Comparison of ENCODE assay signal across 8 cellular contexts in the genomic region with DNA sequence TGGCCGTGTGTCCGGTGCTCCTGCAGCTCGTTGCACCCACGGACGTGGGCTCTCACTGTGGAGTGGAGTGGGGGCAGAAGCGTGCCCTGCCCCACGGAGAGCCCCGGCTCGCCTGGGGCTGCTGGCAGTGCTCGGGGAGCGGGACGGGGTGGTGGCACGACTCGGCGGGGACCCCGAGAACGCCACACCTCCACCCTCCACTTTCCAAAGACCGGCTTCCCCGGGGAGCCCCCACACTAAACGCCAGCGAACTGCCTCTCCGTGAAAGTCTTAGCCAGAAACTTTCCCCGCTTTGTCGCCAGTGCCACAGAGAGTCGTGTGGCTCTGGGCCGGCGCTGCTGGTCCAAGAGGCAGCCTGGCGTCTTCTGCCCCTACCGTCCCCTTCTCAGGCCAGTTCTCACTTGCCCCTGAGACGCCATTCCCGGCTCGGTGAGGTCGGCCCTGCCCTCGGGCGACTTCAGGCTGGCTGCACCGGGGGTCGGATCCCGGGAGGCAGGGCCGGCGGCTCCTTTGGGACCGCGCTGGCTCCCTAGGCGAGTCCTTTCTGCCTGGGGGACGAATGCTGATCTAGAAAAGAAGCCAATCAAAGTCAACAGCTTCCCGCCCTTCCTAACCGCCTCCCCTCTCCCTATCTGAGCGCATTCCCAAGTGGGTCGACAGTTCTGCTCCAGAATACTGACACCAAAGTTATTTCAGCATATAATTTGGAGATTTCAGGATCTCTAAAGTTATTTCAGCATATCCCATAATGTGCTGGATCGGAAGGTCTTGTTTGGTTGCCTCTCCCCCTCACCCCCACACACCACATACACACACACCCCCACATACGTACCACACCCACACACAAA.
DNase-seq lines count a peak whose midpoint lies in the region; ATAC-seq and TF ChIP-seq lines count a peak whose summit lies in the region.

No MANE protein-coding gene starts in this region.

- H3K4me3 ChIP-seq in NB4 (ENCODE audit: low read depth, low read length) = peak overlapping the region; percentile 83

- no peaks in the 10 kb centered on the region for H3K9me3 Mint-ChIP-seq in effector memory CD8-positive, alpha-beta T cell

- H3K27ac Mint-ChIP-seq in effector memory CD8-positive, alpha-beta T cell = peak overlapping the region; percentile 75 to 83

- H3K4me1 Mint-ChIP-seq in effector memory CD8-positive, alpha-beta T cell (ENCODE audit: low read depth in 2 of 2) = peaks cover 10 to 12% of the 10 kb centered on the region in 2 donors

- TF ChIP-seq CTCF in NB4 (IDR thresholded peaks at IDR 0.05; ENCODE audit: low read depth, low read length) = no peak

- ATAC-seq in HG02678 (IDR thresholded peaks at IDR 0.05; ENCODE audit: unreplicated experiment) = peak; percentile 37
- peak; percentile 60 for ATAC-seq in effector memory CD8-positive, alpha-beta T cell (replicated peaks)

- no peaks in the 10 kb centered on the region for H3K36me3 Mint-ChIP-seq in effector memory CD8-positive, alpha-beta T cell (ENCODE audit: insufficient read depth)

- DNase-seq in stimulated activated CD4-positive, alpha-beta T cell treated with anti-CD3 and anti-CD28 coated beads, Interleukin-12 subunit alpha, Interleukin-12 subunit beta, amount 100 ng/mL, for 24 hours (ENCODE audit: low read depth in 2 of 2) = peak; percentile 4 to 21
- DNase-seq in stimulated activated CD4-positive, alpha-beta T cell treated with anti-CD3 and anti-CD28 coated beads, Interleukin-4, amount 100 ng/mL, for 4 hours = no peak
- peak; percentile 52 for DNase-seq in NB4 (ENCODE audit: low read depth)
- DNase-seq in activated CD4-positive, alpha-beta T cell treated with anti-CD3 and anti-CD28 coated beads for 48 hours = peak; percentile 18
- peak in 2 of 3 experiments; percentile 11 to 12 for DNase-seq in effector memory CD8-positive, alpha-beta T cell
- DNase-seq in medulla oblongata (ENCODE audit: extremely low spot score) = peak; percentile 65
- DNase-seq in stimulated activated naive CD4-positive, alpha-beta T cell treated with Interleukin-2 at 50 U/mL for 16 hours (lab: John Stamatoyannopoulos, UW) = peak; percentile 13

- H3K4me3 Mint-ChIP-seq in effector memory CD8-positive, alpha-beta T cell = peak overlapping the region; percentile 77 to 91

- peaks cover 29 to 49% of the 10 kb centered on the region in 2 donors for H3K27me3 Mint-ChIP-seq in effector memory CD8-positive, alpha-beta T cell

- no peak for TF ChIP-seq POLR2A in NB4 (IDR thresholded peaks at IDR 0.05; ENCODE audit: extremely low read depth, insufficient read length)

Comparison
In these comparisons a context has a peak if more than half of its experiments do, and no peak if none do; other contexts are left out.
1. DNase-seq: peak in stimulated activated CD4-positive, alpha-beta T cell treated with anti-CD3 and anti-CD28 coated beads, Interleukin-12 subunit alpha, Interleukin-12 subunit beta, amount 100 ng/mL, for 24 hours (2 of 2), NB4 (single experiment), activated CD4-positive, alpha-beta T cell treated with anti-CD3 and anti-CD28 coated beads for 48 hours (single experiment), effector memory CD8-positive, alpha-beta T cell (2 of 3), medulla oblongata (single experiment) and stimulated activated naive CD4-positive, alpha-beta T cell treated with Interleukin-2 at 50 U/mL for 16 hours (single experiment); none in stimulated activated CD4-positive, alpha-beta T cell treated with anti-CD3 and anti-CD28 coated beads, Interleukin-4, amount 100 ng/mL, for 4 hours (0 of 2).